31 cellular contexts compared by ENCODE assay signal in genomic region chr5:69468631-69469030, GRCh38. TPM values are rescaled to one million over a fixed set of nuclear protein-coding genes. Genes with fewer than 3 reads are reported as not detected.
"Had no signal": no experiment of that assay in that cellular context is flagged by ENCODE, and none has a peak within 500 bp of the region (broad histone marks: within the 10 kb centered on the region; RNA-seq: fewer than 3 reads in every experiment).

No MANE protein-coding gene starts in this region.

- H3K27me3 ChIP-seq: gastroesophageal sphincter, hepatocyte, pancreas had no signal

- H2AFZ ChIP-seq: hepatocyte had no signal

- H3K79me2 ChIP-seq: hepatocyte had no signal

- H3K4me2 ChIP-seq: hepatocyte had no signal

- H3K36me3 ChIP-seq: gastroesophageal sphincter, pancreas, prostate gland, thoracic aorta, WERI-Rb-1 had no signal

- ATAC-seq: activated CD4-positive, CD25-positive, alpha-beta regulatory T cell treated with anti-CD3 and anti-CD28 coated beads, Interleukin-2, amount 50 U/mL, for 24 hours; activated naive CD8-positive, alpha-beta T cell treated with anti-CD3 and anti-CD28 coated beads, Interleukin-2, amount 50 U/mL, for 24 hours; activated T-cell treated with anti-CD3 and anti-CD28 coated beads, Interleukin-2, amount 50 U/mL, for 4 hours; activated T-helper 17 cell treated with anti-CD3 and anti-CD28 coated beads, Interleukin-2, amount 50 U/mL, for 72 hours; gastroesophageal sphincter; left colon; naive thymus-derived CD4-positive, alpha-beta T cell; pancreas; sciatic nerve had no signal

- H3K4me1 ChIP-seq: gastroesophageal sphincter, pancreas, prostate gland had no signal

- DNase-seq: activated CD4-positive, alpha-beta memory T cell treated with anti-CD3 and anti-CD28 coated beads for 36 hours; activated CD4-positive, alpha-beta T cell treated with anti-CD3 and anti-CD28 coated beads for 48 hours; activated gamma-delta T cell treated with Interleukin-2 at 50 U/mL for 16 hours; activated naive CD4-positive, alpha-beta T cell treated with anti-CD3 and anti-CD28 coated beads, Interleukin-2, amount 50 U/mL, for 16 hours; activated naive CD8-positive, alpha-beta T cell treated with anti-CD3 and anti-CD28 coated beads, Interleukin-2, amount 50 U/mL, for 24 hours; activated T-cell treated with anti-CD3 and anti-CD28 coated beads, Interleukin-2, amount 50 U/mL, for 4 hours; amygdala; caudate nucleus; cortex of kidney; left colon; mammary epithelial cell; naive thymus-derived CD4-positive, alpha-beta T cell; nucleus accumbens; pancreas; retina; stimulated activated CD4-positive, alpha-beta T cell treated with anti-CD3 and anti-CD28 coated beads, Interleukin-12 subunit alpha, Interleukin-12 subunit beta, amount 100 ng/mL, for 4 hours; stimulated activated CD4-positive, alpha-beta T cell treated with anti-CD3 and anti-CD28 coated beads, Interleukin-4, amount 100 ng/mL, for 1 hour; trophoblast cell; WERI-Rb-1 had no signal

- H3K4me3 ChIP-seq: gastroesophageal sphincter, hepatocyte, pancreas, prostate gland, skin epidermis, thoracic aorta had no signal

- H3K27ac ChIP-seq: gastroesophageal sphincter, hepatocyte, pancreas, prostate gland, skin epidermis, thoracic aorta, WERI-Rb-1 had no signal

- FAIRE-seq: endothelial cell of umbilical vein, keratinocyte, pancreas, urothelium cell line had no signal

- H3K9me3 ChIP-seq: gastroesophageal sphincter, pancreas, prostate gland, thoracic aorta had no signal

RNA-seq across cellular contexts. Expression of gene MARVELD2, which starts 53.7 kb away (rescaled TPM):
- polyA plus RNA-seq: neural cell had no signal
